Comparison of ENCODE assay signal across 11 cellular contexts in the genomic region with DNA sequence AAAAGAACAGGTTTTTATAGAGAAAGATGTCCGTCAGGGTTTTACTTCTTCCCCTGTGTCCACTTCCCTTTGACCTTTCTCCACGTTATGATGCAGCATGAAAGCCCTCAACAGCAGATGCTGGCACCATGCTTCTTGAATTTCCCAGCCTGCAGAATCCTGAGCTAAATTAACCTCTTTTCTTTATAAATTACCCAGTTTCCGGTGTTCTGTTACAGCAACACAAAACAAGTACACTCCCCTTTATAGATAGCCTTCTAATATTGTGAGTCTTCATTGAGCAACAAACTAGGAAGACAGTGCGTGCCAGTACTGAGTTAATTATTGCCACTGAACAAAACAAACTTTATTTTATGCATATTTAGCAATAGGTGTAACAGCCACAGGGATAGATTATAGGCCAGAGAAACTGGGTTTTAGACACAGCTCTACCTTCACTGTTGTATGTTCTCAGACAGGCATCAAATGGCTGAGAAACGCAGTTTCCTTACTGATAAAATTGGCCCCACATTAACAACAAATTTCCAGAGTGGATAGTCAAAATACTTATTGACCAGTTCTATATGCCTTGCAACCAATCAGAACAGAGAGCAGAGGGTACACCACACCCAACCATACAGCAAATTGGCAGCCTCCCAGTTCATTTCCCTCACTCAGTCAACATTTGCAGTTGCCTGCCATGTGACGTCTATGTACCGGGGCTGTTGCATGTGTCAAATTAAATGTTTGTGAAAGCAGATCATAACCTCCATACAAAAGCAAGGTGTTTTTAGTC. TPM values are rescaled to one million over a fixed set of nuclear protein-coding genes. Genes with fewer than 3 reads are reported as not detected.
DNase-seq lines count a peak whose midpoint lies in the region; ATAC-seq and TF ChIP-seq lines count a peak whose summit lies in the region.
"Had no signal": no experiment of that assay in that cellular context is flagged by ENCODE, and none has a peak within 500 bp of the region (broad histone marks: within the 10 kb centered on the region; RNA-seq: fewer than 3 reads in every experiment).

No MANE protein-coding gene starts in this region.

- H3K79me2 ChIP-seq in Loucy (ENCODE audit: insufficient read depth, low read length): no peaks in the 10 kb centered on the region

- H3K4me1 ChIP-seq in Loucy (ENCODE audit: insufficient read depth, low read length, poor library complexity, severe bottlenecking): peaks cover 15% of the 10 kb centered on the region
- no peaks in the 10 kb centered on the region for H3K4me1 ChIP-seq in RWPE2 (ENCODE audit: insufficient read depth, poor library complexity, severe bottlenecking)
- peaks cover 4 to 19% (median 6%) of the 10 kb centered on the region in 4 donors for H3K4me1 ChIP-seq in liver (ENCODE audit: control insufficient read depth in 4 of 4, insufficient read depth in 4 of 4, low read length in 3 of 4)
- peaks cover 6 to 7% of the 10 kb centered on the region in 2 donors for H3K4me1 ChIP-seq in thyroid gland

- intact Hi-C loops in thyroid gland (cut with DNase I): no loop called here

- ATAC-seq in RWPE2 (ENCODE audit: low read depth) (peak; percentile 36; the same call in 2 of the 3 replicates), GM18870 (IDR thresholded peaks at IDR 0.05; ENCODE audit: unreplicated experiment) (no peak)

- WGBS in liver: 27% methylated on average over 7 of the region's 7 CpGs
- 94 to 95% methylated on average over 7 of the region's 7 CpGs for WGBS in thyroid gland, 2 donors

- no peak overlapping the region for H3K27ac ChIP-seq in RWPE2 (ENCODE audit: poor library complexity, severe bottlenecking)
- H3K27ac ChIP-seq in liver (ENCODE audit: low read depth in 1 of 2, low read length in 2 of 2): peak overlapping the region; percentile 75 to 91
- no peak overlapping the region for H3K27ac ChIP-seq in thyroid gland

- H3K9ac ChIP-seq in Loucy (ENCODE audit: low read depth, low read length, poor library complexity, severe bottlenecking) (no peak overlapping the region), liver (ENCODE audit: low read depth in 1 of 2, low read length in 2 of 2) (peak overlapping the region in 1 of 2 donors; percentile 16)

- no peak overlapping the region for H3K4me2 ChIP-seq in Loucy (ENCODE audit: low read depth, low read length, poor library complexity, severe bottlenecking)

- H3K27me3 ChIP-seq in Loucy (ENCODE audit: insufficient read depth, low read length, poor library complexity, severe bottlenecking) (no peaks in the 10 kb centered on the region), RWPE2 (ENCODE audit: insufficient read depth, poor library complexity, severe bottlenecking) (no peaks in the 10 kb centered on the region), liver (ENCODE audit: control insufficient read depth in 4 of 4, insufficient read depth in 4 of 4, low read length in 3 of 4) (no peaks in the 10 kb centered on the region), thyroid gland (no peaks in the 10 kb centered on the region)

- peak overlapping the region; percentile 19; the same call in 1 of the 2 replicates for H2AFZ ChIP-seq in Loucy (ENCODE audit: low read length)

- no peaks in the 10 kb centered on the region for H3F3A ChIP-seq in Loucy (ENCODE audit: low read depth)

- no peak for TF ChIP-seq POLR2A in thyroid gland (IDR thresholded peaks at IDR 0.05)

- H3K9me3 ChIP-seq in Loucy (ENCODE audit: insufficient read depth, low read depth, low read length) (no peaks in the 10 kb centered on the region), RWPE2 (ENCODE audit: severe bottlenecking) (no peaks in the 10 kb centered on the region), liver (ENCODE audit: control insufficient read depth in 4 of 4, low read length in 3 of 4) (no peaks in the 10 kb centered on the region), thyroid gland (no peaks in the 10 kb centered on the region)

- H3K36me3 ChIP-seq in Loucy (ENCODE audit: insufficient read depth, low read length) (no peaks in the 10 kb centered on the region), RWPE2 (ENCODE audit: low read depth) (no peaks in the 10 kb centered on the region), liver (ENCODE audit: control insufficient read depth in 4 of 4, insufficient read depth in 3 of 4, low read depth in 1 of 4, low read length in 3 of 4) (no peaks in the 10 kb centered on the region), thyroid gland (no peaks in the 10 kb centered on the region)

- no peaks in the 10 kb centered on the region for H3K9me2 ChIP-seq in Loucy (replicated peaks; ENCODE audit: low read depth, low read length)

- peak in 1 of 2 donors; percentile 48 for TF ChIP-seq RAD21 in liver (IDR thresholded peaks at IDR 0.05)

- TF ChIP-seq CTCF in Loucy (conservative IDR thresholded peaks at IDR 0.05; ENCODE audit: low read length) (no peak), RWPE2 (IDR thresholded peaks at IDR 0.05; ENCODE audit: poor library complexity, severe bottlenecking) (no peak), liver (IDR thresholded peaks at IDR 0.05; ENCODE audit: low read depth, low read length, missing input control) (no peak), thyroid gland (IDR thresholded peaks at IDR 0.05) (no peak), GM20000 (IDR thresholded peaks at IDR 0.05; ENCODE audit: extremely low read depth, missing control alignments) (no peak)

- no peaks in the 10 kb centered on the region for H4K20me1 ChIP-seq in Loucy (ENCODE audit: insufficient read depth, low read length, poor library complexity, severe bottlenecking)

- H3K4me3 ChIP-seq in Loucy (ENCODE audit: low read length, poor library complexity, severe bottlenecking) (no peak overlapping the region), RWPE2 (ENCODE audit: severe bottlenecking) (no peak overlapping the region), liver (ENCODE audit: low read depth in 1 of 3, low read length in 3 of 3) (peak overlapping the region in 2 of 3 donors; percentile 14 to 31), thyroid gland (replicated peaks in 1 of 3) (no peak overlapping the region)

- DNase-seq in COR-L47 (lab: John Stamatoyannopoulos, UW): peak; percentile 96
- no peak for DNase-seq in RWPE2 (ENCODE audit: low spot score)
- no peak for DNase-seq in thyroid gland
- no peak for DNase-seq in GM20000 (ENCODE audit: low spot score)
- DNase-seq in hippocampal formation (lab: John Stamatoyannopoulos, UW): no peak
- DNase-seq: activated CD8-positive, alpha-beta memory T cell treated with anti-CD3 and anti-CD28 coated beads, Interleukin-2, amount 50 U/mL, for 48 hours; NCI-H510A treated with DMSO at 0.1 percent for 48 hours; stimulated activated CD4-positive, alpha-beta T cell treated with anti-CD3 and anti-CD28 coated beads, Interleukin-4, amount 100 ng/mL, for 24 hours had no signal

TF ChIP-seq in liver, 16 proteins besides CTCF, POLR2A, EP300 and RAD21 (continues in another document):
- TF ChIP-seq, protein P1, sequence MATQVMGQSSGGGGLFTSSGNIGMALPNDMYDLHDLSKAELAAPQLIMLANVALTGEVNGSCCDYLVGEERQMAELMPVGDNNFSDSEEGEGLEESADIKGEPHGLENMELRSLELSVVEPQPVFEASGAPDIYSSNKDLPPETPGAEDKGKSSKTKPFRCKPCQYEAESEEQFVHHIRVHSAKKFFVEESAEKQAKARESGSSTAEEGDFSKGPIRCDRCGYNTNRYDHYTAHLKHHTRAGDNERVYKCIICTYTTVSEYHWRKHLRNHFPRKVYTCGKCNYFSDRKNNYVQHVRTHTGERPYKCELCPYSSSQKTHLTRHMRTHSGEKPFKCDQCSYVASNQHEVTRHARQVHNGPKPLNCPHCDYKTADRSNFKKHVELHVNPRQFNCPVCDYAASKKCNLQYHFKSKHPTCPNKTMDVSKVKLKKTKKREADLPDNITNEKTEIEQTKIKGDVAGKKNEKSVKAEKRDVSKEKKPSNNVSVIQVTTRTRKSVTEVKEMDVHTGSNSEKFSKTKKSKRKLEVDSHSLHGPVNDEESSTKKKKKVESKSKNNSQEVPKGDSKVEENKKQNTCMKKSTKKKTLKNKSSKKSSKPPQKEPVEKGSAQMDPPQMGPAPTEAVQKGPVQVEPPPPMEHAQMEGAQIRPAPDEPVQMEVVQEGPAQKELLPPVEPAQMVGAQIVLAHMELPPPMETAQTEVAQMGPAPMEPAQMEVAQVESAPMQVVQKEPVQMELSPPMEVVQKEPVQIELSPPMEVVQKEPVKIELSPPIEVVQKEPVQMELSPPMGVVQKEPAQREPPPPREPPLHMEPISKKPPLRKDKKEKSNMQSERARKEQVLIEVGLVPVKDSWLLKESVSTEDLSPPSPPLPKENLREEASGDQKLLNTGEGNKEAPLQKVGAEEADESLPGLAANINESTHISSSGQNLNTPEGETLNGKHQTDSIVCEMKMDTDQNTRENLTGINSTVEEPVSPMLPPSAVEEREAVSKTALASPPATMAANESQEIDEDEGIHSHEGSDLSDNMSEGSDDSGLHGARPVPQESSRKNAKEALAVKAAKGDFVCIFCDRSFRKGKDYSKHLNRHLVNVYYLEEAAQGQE (IDR thresholded peaks at IDR 0.05): peak; percentile 1
- TF ChIP-seq TAF1 (conservative IDR thresholded peaks at IDR 0.05) (peak; percentile 37), FOXA1 (IDR thresholded peaks at IDR 0.05) (peak; percentile 51), HNF4G (IDR thresholded peaks at IDR 0.05) (no peak), SP1 (IDR thresholded peaks at IDR 0.05) (peak; percentile 97), HNF4A (conservative IDR thresholded peaks at IDR 0.05) (peak; percentile 50 to 61), EGR1 (IDR thresholded peaks at IDR 0.05; ENCODE audit: low read depth in 2 of 2) (peak in 1 of 2 donors; percentile 8), RXRA (IDR thresholded peaks at IDR 0.05) (peak; percentile 58 to 71), FOXA2 (IDR thresholded peaks at IDR 0.05) (peak; percentile 70)
- TF ChIP-seq, protein P2, sequence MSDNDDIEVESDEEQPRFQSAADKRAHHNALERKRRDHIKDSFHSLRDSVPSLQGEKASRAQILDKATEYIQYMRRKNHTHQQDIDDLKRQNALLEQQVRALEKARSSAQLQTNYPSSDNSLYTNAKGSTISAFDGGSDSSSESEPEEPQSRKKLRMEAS (IDR thresholded peaks at IDR 0.05): peak; percentile 53
- TF ChIP-seq, protein P3, sequence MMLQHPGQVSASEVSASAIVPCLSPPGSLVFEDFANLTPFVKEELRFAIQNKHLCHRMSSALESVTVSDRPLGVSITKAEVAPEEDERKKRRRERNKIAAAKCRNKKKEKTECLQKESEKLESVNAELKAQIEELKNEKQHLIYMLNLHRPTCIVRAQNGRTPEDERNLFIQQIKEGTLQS (IDR thresholded peaks at IDR 0.05): peak; percentile 23

RNA-seq across cellular contexts. Expression of a gene that starts 14.4 kb away (rescaled TPM):
- total RNA-seq in liver (10 to 100 TPM; 48.0 to 65.9 TPM), thyroid gland (100 to 1,000 TPM; 164 to 239 (median 195) TPM)
- polyA plus RNA-seq in liver: 10 to 100 TPM; 10.3 to 18.4 TPM

Comparison
In these comparisons a context has a peak if more than half of its experiments do, and no peak if none do; other contexts are left out.
1. H3K4me3 ChIP-seq: peak in liver (2 of 3); none in Loucy (single experiment), RWPE2 (single experiment) and thyroid gland (0 of 3).
2. H3K27ac ChIP-seq: peak in liver (2 of 2); none in RWPE2 (single experiment) and thyroid gland (0 of 3).